1 cellular context compared by ENCODE assay signal in genomic region chr15:31352911-31353811, GRCh38.
TF ChIP-seq lines count a peak whose summit lies in the region.

No MANE protein-coding gene starts in this region.

TF ChIP-seq in GM12878, 131 proteins besides CTCF, POLR2A, EP300 and RAD21 (continued from another document):
- TF ChIP-seq MLLT1 (IDR thresholded peaks at IDR 0.05) = peak; percentile 46; the same call in 1 of the 2 replicates
- TF ChIP-seq POLR2AphosphoS2 (IDR thresholded peaks at IDR 0.05; ENCODE audit: low read depth, low read length) = 0 out of 2 replicates have a peak, but pooled peaks have one; percentile 28
- no peak for TF ChIP-seq HDAC6 (IDR thresholded peaks at IDR 0.05; ENCODE audit: unreplicated experiment)
- no peak for TF ChIP-seq ZZZ3 (IDR thresholded peaks at IDR 0.05; ENCODE audit: control insufficient read depth, insufficient read length, low read depth)
- TF ChIP-seq ZNF687 (IDR thresholded peaks at IDR 0.05) = peak; percentile 83
- TF ChIP-seq BACH1 (IDR thresholded peaks at IDR 0.05; ENCODE audit: borderline replicate concordance) = peak; percentile 45; the same call in 1 of the 2 replicates
- 0 out of 2 replicates have a peak, but pooled peaks have one; percentile 14 for TF ChIP-seq MYB (IDR thresholded peaks at IDR 0.05; ENCODE audit: borderline replicate concordance, low read depth, low read length)
- peak; percentile 98 for TF ChIP-seq GATAD2B (conservative IDR thresholded peaks at IDR 0.05; ENCODE audit: low read depth)
- 0 out of 2 replicates have a peak, but pooled peaks have one; percentile 40 for TF ChIP-seq ZNF24 (IDR thresholded peaks at IDR 0.05)
- no peak for TF ChIP-seq MYC (IDR thresholded peaks at IDR 0.05; ENCODE audit: insufficient read depth, insufficient read length, insufficient replicate concordance, low read length, severe bottlenecking)
- peak; percentile 58; the same call in 1 of the 2 replicates for TF ChIP-seq ZBED1 (IDR thresholded peaks at IDR 0.05; ENCODE audit: borderline replicate concordance)
- TF ChIP-seq BCL11A (IDR thresholded peaks at IDR 0.05; ENCODE audit: low read depth, low read length) = peak; percentile 48
- TF ChIP-seq RCOR1 (conservative IDR thresholded peaks at IDR 0.05; ENCODE audit: low read depth, low read length) = no peak
- no peak for TF ChIP-seq CBX3 (IDR thresholded peaks at IDR 0.05; ENCODE audit: borderline replicate concordance, low read depth)
- no peak for TF ChIP-seq FOS (IDR thresholded peaks at IDR 0.05; ENCODE audit: borderline replicate concordance, extremely low read depth, insufficient read length)
- peak; percentile 47 for TF ChIP-seq SMAD1 (IDR thresholded peaks at IDR 0.05; ENCODE audit: low read depth, partially characterized antibody)
- TF ChIP-seq ATF3 (IDR thresholded peaks at IDR 0.05; ENCODE audit: borderline replicate concordance, extremely low read depth, low read depth, low read length) = no peak
- TF ChIP-seq SUPT20H (IDR thresholded peaks at IDR 0.05; ENCODE audit: borderline replicate concordance, control insufficient read depth, low read depth, low read length) = no peak
- TF ChIP-seq TCF3 (IDR thresholded peaks at IDR 0.05; ENCODE audit: borderline replicate concordance, insufficient read depth, low read depth, low read length) = peak; percentile 90
- TF ChIP-seq TCF12 (IDR thresholded peaks at IDR 0.05; ENCODE audit: low read depth, low read length) = peak; percentile 77; the same call in 1 of the 2 replicates
- no peak for TF ChIP-seq NR2C2 (IDR thresholded peaks at IDR 0.05; ENCODE audit: borderline replicate concordance, control insufficient read depth, insufficient read length, low read depth)
- no peak for TF ChIP-seq NFYA (IDR thresholded peaks at IDR 0.05; ENCODE audit: borderline replicate concordance, low read depth, low read length)
- TF ChIP-seq CHD2 (IDR thresholded peaks at IDR 0.05; ENCODE audit: borderline replicate concordance, low read depth, low read length) = peak; percentile 29; the same call in 1 of the 2 replicates
- no peak for TF ChIP-seq SUZ12 (IDR thresholded peaks at IDR 0.05; ENCODE audit: unreplicated experiment)
- no peak for TF ChIP-seq YBX1 (IDR thresholded peaks at IDR 0.05)
- TF ChIP-seq SMARCA5 (IDR thresholded peaks at IDR 0.05) = peak; percentile 80; the same call in 1 of the 2 replicates
- no peak for TF ChIP-seq PBX3 (IDR thresholded peaks at IDR 0.05; ENCODE audit: insufficient replicate concordance, low read depth, low read length)
- TF ChIP-seq JUNB (IDR thresholded peaks at IDR 0.05) = 0 out of 2 replicates have a peak, but pooled peaks have one; percentile 9
- TF ChIP-seq TBL1XR1 (IDR thresholded peaks at IDR 0.05; ENCODE audit: low read depth, low read length) = peak; percentile 60; the same call in 1 of the 2 replicates
- peak; percentile 91 for TF ChIP-seq NBN (IDR thresholded peaks at IDR 0.05)
- TF ChIP-seq KAT2A (conservative IDR thresholded peaks at IDR 0.05; ENCODE audit: control insufficient read depth, low read depth, low read length) = no peak
- no peak for TF ChIP-seq YY1 (IDR thresholded peaks at IDR 0.05; ENCODE audit: low read depth, low read length)
- TF ChIP-seq CEBPZ (IDR thresholded peaks at IDR 0.05; ENCODE audit: low read depth, low read length) = no peak
- no peak for TF ChIP-seq ZNF274 (IDR thresholded peaks at IDR 0.05; ENCODE audit: insufficient read depth, insufficient read length)
- TF ChIP-seq CBFB (IDR thresholded peaks at IDR 0.05; ENCODE audit: low read depth) = no peak
- no peak; the same call in 1 of the 2 replicates for TF ChIP-seq CHD4 (IDR thresholded peaks at IDR 0.05)
- TF ChIP-seq MAX (IDR thresholded peaks at IDR 0.05; ENCODE audit: low read depth, low read length) = no peak; the same call in 1 of the 2 replicates
- no peak for TF ChIP-seq USF1 (IDR thresholded peaks at IDR 0.05; ENCODE audit: borderline replicate concordance, extremely low read length, insufficient read depth, low read depth, low read length)
- peak; percentile 23; the same call in 1 of the 2 replicates for TF ChIP-seq SIN3A (IDR thresholded peaks at IDR 0.05; ENCODE audit: low read depth, low read length)
- no peak for TF ChIP-seq SRF (IDR thresholded peaks at IDR 0.05; ENCODE audit: low read depth in 2 of 2, low read length in 2 of 2)
- TF ChIP-seq CREB1 (IDR thresholded peaks at IDR 0.05; ENCODE audit: low read depth) = 0 out of 2 replicates have a peak, but pooled peaks have one; percentile 24
- TF ChIP-seq ETV6 (conservative IDR thresholded peaks at IDR 0.05 in 1 of 2, IDR thresholded peaks at IDR 0.05 in 1 of 2; ENCODE audit: borderline replicate concordance in 1 of 2, low read depth in 1 of 2) = peak in 1 of 2 experiments; percentile 73; a peak in 1 of 4 replicates
- TF ChIP-seq SMAD5 (IDR thresholded peaks at IDR 0.05; ENCODE audit: low read depth) = no peak
- no peak; the same call in 1 of the 2 replicates for TF ChIP-seq ZBTB40 (IDR thresholded peaks at IDR 0.05; ENCODE audit: borderline replicate concordance)
